In the genomic region with DNA sequence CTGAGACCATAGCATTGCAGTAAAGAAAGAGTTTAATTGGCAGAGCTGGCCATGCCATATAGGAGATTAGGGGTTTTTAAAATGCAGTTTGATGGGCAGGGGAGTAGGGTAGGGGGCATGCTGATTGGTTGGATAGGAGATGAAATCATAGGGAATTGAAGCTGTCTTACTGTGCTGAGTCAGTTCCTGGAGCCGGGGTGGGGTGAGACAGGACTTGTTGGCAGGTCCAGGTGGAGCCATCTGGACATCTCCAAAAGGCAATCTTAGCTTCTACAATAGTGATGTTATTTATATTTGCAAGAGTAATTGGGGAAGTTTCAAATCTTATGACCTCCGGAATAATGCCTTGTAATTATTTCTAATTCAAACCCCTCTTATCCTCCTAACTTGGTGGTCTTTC, we compare ENCODE assay signal across 12 cellular contexts. TPM values are rescaled to one million over a fixed set of nuclear protein-coding genes. Genes with fewer than 3 reads are reported as not detected.
DNase-seq lines count a peak whose midpoint lies in the region; ATAC-seq and TF ChIP-seq lines count a peak whose summit lies in the region.
"Had no signal": no experiment of that assay in that cellular context is flagged by ENCODE, and none has a peak within 500 bp of the region (broad histone marks: within the 10 kb centered on the region; RNA-seq: fewer than 3 reads in every experiment).

No MANE protein-coding gene starts in this region.

- no peaks in the 10 kb centered on the region for H3K4me1 ChIP-seq in foreskin keratinocyte
- H3K4me1 ChIP-seq: BE2C had no signal

- DNase-seq in G401 (ENCODE audit: low spot score) = peak; percentile 95
- DNase-seq in MG63 = peak; percentile 68
- peak; percentile 42 to 57 for DNase-seq in cerebellar nuclear complex (lab: John Stamatoyannopoulos, UW)
- DNase-seq in foreskin keratinocyte = no peak
- no peak for DNase-seq in NCI-H226
- no peak for DNase-seq in ureter (ENCODE audit: low spot score)
- DNase-seq in DMS153 (lab: John Stamatoyannopoulos, UW) = no peak
- DNase-seq: H7 had no signal

- no peaks in the 10 kb centered on the region for H3K9me3 ChIP-seq in MG63
- H3K9me3 ChIP-seq: BE2C had no signal

- no peak for TF ChIP-seq CTCF in foreskin keratinocyte (conservative IDR thresholded peaks at IDR 0.05)

- H3K27me3 ChIP-seq in MG63 = no peaks in the 10 kb centered on the region
- H3K27me3 ChIP-seq in foreskin keratinocyte = peaks cover 20% of the 10 kb centered on the region
- H3K27me3 ChIP-seq: BE2C had no signal

- peak; percentile 38 for ATAC-seq in foreskin keratinocyte
- no peak for ATAC-seq in HG03025 (IDR thresholded peaks at IDR 0.05; ENCODE audit: low FRiP score, unreplicated experiment)
- ATAC-seq: GM23338 had no signal

- H3K36me3 ChIP-seq in MG63 = no peaks in the 10 kb centered on the region
- H3K36me3 ChIP-seq: BE2C had no signal

- in situ Hi-C loops in G401 (cut with HindIII; ENCODE audit: low sequenced_read_pairs) = no loop called here

- no peak overlapping the region for H3K27ac ChIP-seq in foreskin keratinocyte
- H3K27ac ChIP-seq: C4-2B had no signal

- H3K4me3 ChIP-seq in MG63 = no peak overlapping the region
- H3K4me3 ChIP-seq: GM23338 had no signal

RNA-seq across cellular contexts. Expression of gene PGM2, which starts 32.4 kb away (rescaled TPM):
- 38.0 and 40.1 TPM in 2 replicates for total RNA-seq in G401 (2014; rRNA removed; shearing (Covaris generic))
- total RNA-seq in MG63 (2014; rRNA removed; shearing (Covaris generic); ENCODE audit: low replicate concordance) = 20.1 and 26.8 TPM in 2 replicates
- total RNA-seq in foreskin keratinocyte (27.7 and 31.1 TPM in 2 replicates), ureter (62.6 TPM)
- 13.6 and 17.8 TPM in 2 replicates for polyA plus RNA-seq in foreskin keratinocyte

Comparison
In these comparisons a context has a peak if more than half of its experiments do, and no peak if none do; other contexts are left out.
1. DNase-seq: peak in G401 (single experiment), MG63 (single experiment) and cerebellar nuclear complex (2 of 2); none in foreskin keratinocyte (0 of 2), NCI-H226 (single experiment), ureter (single experiment) and DMS153 (single experiment).